ENCODE assay signal across 16 cellular contexts in the genomic region with DNA sequence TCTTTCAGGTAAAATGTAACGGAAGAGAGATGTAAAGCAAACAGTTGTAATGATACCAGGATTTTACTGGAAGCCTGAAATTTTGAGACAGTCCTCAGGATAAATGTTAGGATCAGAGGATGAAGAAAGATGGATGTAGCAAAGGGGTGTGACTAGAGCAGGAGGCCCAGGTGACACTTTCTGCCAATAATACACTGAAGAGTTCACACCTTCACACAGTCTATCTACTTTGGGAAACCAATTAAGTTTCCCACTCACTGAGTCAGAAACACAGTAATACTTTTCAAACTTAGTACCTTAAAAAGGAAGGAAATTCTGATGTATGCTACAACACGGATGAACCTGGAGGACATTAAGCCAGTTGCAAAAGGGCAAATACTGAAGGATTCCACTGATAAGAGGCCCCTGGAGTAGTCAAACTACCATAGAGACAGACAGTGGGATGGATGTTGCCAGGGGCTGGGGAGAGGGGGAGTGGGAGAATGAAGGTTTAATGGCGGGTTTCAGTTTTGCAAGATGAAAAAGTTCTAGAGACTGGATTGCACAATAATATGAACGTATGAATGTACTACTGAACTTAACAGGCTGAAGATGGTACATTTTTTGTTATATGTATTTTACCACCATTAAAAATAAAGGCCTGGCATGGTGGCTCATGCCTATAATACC.
DNase-seq lines count a peak whose midpoint lies in the region; ATAC-seq, FAIRE-seq and TF ChIP-seq lines count a peak whose summit lies in the region.
"Had no signal": no experiment of that assay in that cellular context is flagged by ENCODE, and none has a peak within 500 bp of the region (broad histone marks: within the 10 kb centered on the region; RNA-seq: fewer than 3 reads in every experiment).

No MANE protein-coding gene starts in this region.

- H3K79me2 ChIP-seq in OCI-LY3 (ENCODE audit: low read length) (peaks cover 100% of the 10 kb centered on the region), GM12878 (ENCODE audit: control insufficient read depth, insufficient read depth, low read length) (peaks cover 100% of the 10 kb centered on the region)

- H3K36me3 Mint-ChIP-seq in activated naive CD4-positive, alpha-beta T cell treated with anti-CD3 and anti-CD28 coated beads for 36 hours (ENCODE audit: low read depth) = no peaks in the 10 kb centered on the region
- H3K36me3 Mint-ChIP-seq in stimulated activated naive CD8-positive, alpha-beta T cell treated with anti-CD3 and anti-CD28 coated beads, Interleukin-15, Interleukin-2, amounts not matched to agents 100 ng/mL and 50 ng/mL, for 24 hours (ENCODE audit: low read depth) = no peaks in the 10 kb centered on the region

- no peak overlapping the region for H3K9ac ChIP-seq in OCI-LY3 (ENCODE audit: low read length)
- peak overlapping the region; percentile 18; the same call in 1 of the 2 replicates for H3K9ac ChIP-seq in GM12878 (ENCODE audit: control insufficient read depth, insufficient read depth, low read length)
- H3K9ac ChIP-seq: parathyroid adenoma had no signal

- peaks cover 90% of the 10 kb centered on the region for H4K20me1 ChIP-seq in OCI-LY3 (ENCODE audit: insufficient read depth, low read length)
- H4K20me1 ChIP-seq in GM12878 (ENCODE audit: control insufficient read depth, insufficient read depth) = no peaks in the 10 kb centered on the region

- TF ChIP-seq RAD21 in GM12878 (IDR thresholded peaks at IDR 0.05; ENCODE audit: insufficient read depth, low read depth, low read length) = no peak

- WGBS in GM12878 (ENCODE audit: insufficient coverage, insufficient replicate concordance, low lambda C conversion rate, missing lambda C conversion rate) = 1% methylated on average over 4 of the region's 4 CpGs

- no peak overlapping the region; the same call in 1 of the 2 replicates for H3K27ac ChIP-seq in OCI-LY3 (ENCODE audit: low read length)
- peak overlapping the region; percentile 87; the same call in 1 of the 2 replicates for H3K27ac ChIP-seq in GM12878 (ENCODE audit: control insufficient read depth, insufficient read depth)
- H3K27ac ChIP-seq: parathyroid adenoma had no signal

- no peak overlapping the region for H2AFZ ChIP-seq in OCI-LY3 (ENCODE audit: low read depth, low read length)
- H2AFZ ChIP-seq in GM12878 (ENCODE audit: control insufficient read depth, low read depth, low read length) = no peak overlapping the region
- H2AFZ ChIP-seq: parathyroid adenoma had no signal

- RAD21 ChIA-PET in GM12878 (lab: Charles Lee; ENCODE audit: unreplicated experiment) = interaction anchor here (1.0 to 20.7 kb wide), 5 partner anchors 11 to 60 kb away, joined by 3 to 537 read pairs (median 12); no protein-coding TSS in a partner anchor

- TF ChIP-seq EP300 in GM12878 (IDR thresholded peaks at IDR 0.05; ENCODE audit: borderline replicate concordance in 1 of 2, control insufficient read depth in 1 of 2, low read depth in 2 of 2, low read length in 2 of 2) = no peak

- H3K4me3 ChIP-seq in OCI-LY3 (ENCODE audit: low read length) = no peak overlapping the region
- H3K4me3 ChIP-seq in GM12878 = peak overlapping the region; percentile 23; the same call in 1 of the 2 replicates
- H3K4me3 ChIP-seq: lung had no signal

- H3K27me3 ChIP-seq in OCI-LY3 (ENCODE audit: low read depth, low read length) (no peaks in the 10 kb centered on the region), GM12878 (replicated peaks in 1 of 2; ENCODE audit: control insufficient read depth in 2 of 2, insufficient read depth in 2 of 2, low read length in 1 of 2) (no peaks in the 10 kb centered on the region)

- H3K4me1 ChIP-seq in OCI-LY3 (ENCODE audit: low read length) = peaks cover 91% of the 10 kb centered on the region
- H3K4me1 ChIP-seq in GM12878 (ENCODE audit: control insufficient read depth, insufficient read depth, low read length) = peaks cover 83% of the 10 kb centered on the region

- no peak for ATAC-seq in GM12878
- no peak for ATAC-seq in GM18907 (IDR thresholded peaks at IDR 0.05; ENCODE audit: unreplicated experiment)
- ATAC-seq in GM21528 (IDR thresholded peaks at IDR 0.05; ENCODE audit: low FRiP score, unreplicated experiment) = no peak
- ATAC-seq: Panc1 had no signal

- no peaks in the 10 kb centered on the region for H3K27me3 Mint-ChIP-seq in activated naive CD4-positive, alpha-beta T cell treated with anti-CD3 and anti-CD28 coated beads for 36 hours (ENCODE audit: low read depth)
- no peaks in the 10 kb centered on the region for H3K27me3 Mint-ChIP-seq in stimulated activated naive CD8-positive, alpha-beta T cell treated with anti-CD3 and anti-CD28 coated beads, Interleukin-15, Interleukin-2, amounts not matched to agents 100 ng/mL and 50 ng/mL, for 24 hours

- POLR2A ChIA-PET in GM12878 (lab: Charles Lee) = interaction anchor here (0.7 to 13.9 kb wide), 6 partner anchors 9 to 24 kb away, joined by 3 to 384 read pairs (median 28); no protein-coding TSS in a partner anchor

- no peak for TF ChIP-seq CTCF in OCI-LY3 (IDR thresholded peaks at IDR 0.05; ENCODE audit: low read depth, low read length)
- no peak for TF ChIP-seq CTCF in GM12878 (IDR thresholded peaks at IDR 0.05 in 2 of 3, conservative IDR thresholded peaks at IDR 0.05 in 1 of 3; ENCODE audit: control insufficient read depth in 2 of 3, extremely low read depth in 1 of 3, insufficient read depth in 1 of 3, low read depth in 3 of 3, low read length in 3 of 3)

- peak overlapping the region; percentile 91; the same call in 1 of the 2 replicates for H3K4me2 ChIP-seq in OCI-LY3 (ENCODE audit: low read length)
- peak overlapping the region; percentile 90 for H3K4me2 ChIP-seq in GM12878 (ENCODE audit: control insufficient read depth, insufficient read depth)

- in situ Hi-C loops in GM12878 (cut with MboI) = no loop called here

- TF ChIP-seq POLR2A in GM12878 (IDR thresholded peaks at IDR 0.05; ENCODE audit: low read depth, low read length) = no peak

- SMC1A ChIA-PET in GM12878 (lab: Charles Lee; ENCODE audit: uncharacterized antibody, unreplicated experiment) = interaction anchor here (0.6 to 16.2 kb wide), 4 partner anchors 9 to 16 kb away, joined by 3 to 490 read pairs (median 69); no protein-coding TSS in a partner anchor

- intact Hi-C loops in activated naive CD4-positive, alpha-beta T cell treated with anti-CD3 and anti-CD28 coated beads for 36 hours (cut with micrococcal nuclease) = loop anchor here (1.0 to 5.0 kb wide), 4 partner anchors 8 to 123 kb away; a partner anchor contains a TSS
- intact Hi-C loops in GM12878 (cut with micrococcal nuclease; ENCODE audit: unreplicated experiment) = no loop called here

- H3K4me3 Mint-ChIP-seq in activated naive CD4-positive, alpha-beta T cell treated with anti-CD3 and anti-CD28 coated beads for 36 hours = peak overlapping the region; percentile 51
- peak overlapping the region; percentile 24 for H3K4me3 Mint-ChIP-seq in stimulated activated naive CD8-positive, alpha-beta T cell treated with anti-CD3 and anti-CD28 coated beads, Interleukin-15, Interleukin-2, amounts not matched to agents 100 ng/mL and 50 ng/mL, for 24 hours

- BruUV-seq in GM12878 (replicated peaks; lab: Mats Ljungman, UMichigan) = no TSS peak

- peak overlapping the region; percentile 90 for H3K27ac Mint-ChIP-seq in activated naive CD4-positive, alpha-beta T cell treated with anti-CD3 and anti-CD28 coated beads for 36 hours
- peak overlapping the region; percentile 97 for H3K27ac Mint-ChIP-seq in stimulated activated naive CD8-positive, alpha-beta T cell treated with anti-CD3 and anti-CD28 coated beads, Interleukin-15, Interleukin-2, amounts not matched to agents 100 ng/mL and 50 ng/mL, for 24 hours

- FAIRE-seq in GM12878 (lab: Jason Lieb, UNC) = no peak
- FAIRE-seq: G401.6 had no signal

- CTCF ChIA-PET in activated naive CD4-positive, alpha-beta T cell treated with anti-CD3 and anti-CD28 coated beads for 36 hours (lab: Charles Lee) = interaction anchor here (1.0 to 2.7 kb wide), 3 partner anchors 11 to 16 kb away, joined by 3 to 18 read pairs (median 3); no protein-coding TSS in a partner anchor
- CTCF ChIA-PET in GM12878 (lab: Yijun Ruan, JAX) = interaction anchor here (0.9 to 8.1 kb wide), 5 partner anchors 12 to 124 kb away, joined by 3 to 78 read pairs (median 5); no protein-coding TSS in a partner anchor

- H3K36me3 ChIP-seq in OCI-LY3 (replicated peaks; ENCODE audit: low read depth, low read length) (no peaks in the 10 kb centered on the region), GM12878 (ENCODE audit: control insufficient read depth in 2 of 2, insufficient read depth in 2 of 2, low read length in 1 of 2) (peaks cover 0 to 14% of the 10 kb centered on the region in 2 experiments; a peak in 3 of 4 replicates)

- H3K9me3 ChIP-seq in OCI-LY3 (ENCODE audit: insufficient read depth, low read length) = no peaks in the 10 kb centered on the region
- no peaks in the 10 kb centered on the region for H3K9me3 ChIP-seq in GM12878 (replicated peaks; ENCODE audit: control insufficient read depth, insufficient read depth, low read length)

- peak; percentile 54 for DNase-seq in activated naive CD4-positive, alpha-beta T cell treated with anti-CD3 and anti-CD28 coated beads for 36 hours
- DNase-seq in activated naive CD4-positive, alpha-beta T cell treated with Interleukin-2 at 50 U/mL for 16 hours = no peak
- DNase-seq in GM12878 (ENCODE audit: low read depth, low spot score) (no peak), HK-2 (ENCODE audit: unreplicated experiment) (no peak)
- DNase-seq: activated effector memory CD4-positive, alpha-beta T cell treated with anti-CD3 and anti-CD28 coated beads, Interleukin-2, amount 50 U/mL, for 16 hours; AML-193; stimulated activated naive CD4-positive, alpha-beta T cell; T1000 had no signal

- H3K4me1 Mint-ChIP-seq in activated naive CD4-positive, alpha-beta T cell treated with anti-CD3 and anti-CD28 coated beads for 36 hours (ENCODE audit: low read depth) = peaks cover 96% of the 10 kb centered on the region
- H3K4me1 Mint-ChIP-seq in stimulated activated naive CD8-positive, alpha-beta T cell treated with anti-CD3 and anti-CD28 coated beads, Interleukin-15, Interleukin-2, amounts not matched to agents 100 ng/mL and 50 ng/mL, for 24 hours (ENCODE audit: low read depth) = peaks cover 100% of the 10 kb centered on the region

- no peaks in the 10 kb centered on the region for H3K9me3 Mint-ChIP-seq in activated naive CD4-positive, alpha-beta T cell treated with anti-CD3 and anti-CD28 coated beads for 36 hours
- H3K9me3 Mint-ChIP-seq in stimulated activated naive CD8-positive, alpha-beta T cell treated with anti-CD3 and anti-CD28 coated beads, Interleukin-15, Interleukin-2, amounts not matched to agents 100 ng/mL and 50 ng/mL, for 24 hours = no peaks in the 10 kb centered on the region

TF ChIP-seq in GM12878, 131 proteins besides CTCF, POLR2A, EP300 and RAD21 (continues in another document):
- TF ChIP-seq IKZF2 (IDR thresholded peaks at IDR 0.05) = peak in 1 of 2 experiments; percentile 10; a peak in 1 of 4 replicates
- TF ChIP-seq YBX1 (IDR thresholded peaks at IDR 0.05) = no peak
- TF ChIP-seq, protein P1, sequence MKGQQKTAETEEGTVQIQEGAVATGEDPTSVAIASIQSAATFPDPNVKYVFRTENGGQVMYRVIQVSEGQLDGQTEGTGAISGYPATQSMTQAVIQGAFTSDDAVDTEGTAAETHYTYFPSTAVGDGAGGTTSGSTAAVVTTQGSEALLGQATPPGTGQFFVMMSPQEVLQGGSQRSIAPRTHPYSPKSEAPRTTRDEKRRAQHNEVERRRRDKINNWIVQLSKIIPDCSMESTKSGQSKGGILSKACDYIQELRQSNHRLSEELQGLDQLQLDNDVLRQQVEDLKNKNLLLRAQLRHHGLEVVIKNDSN (IDR thresholded peaks at IDR 0.05; ENCODE audit: borderline replicate concordance, extremely low read length, insufficient read depth, low read depth, low read length) = no peak
